ENCODE assay signal across 24 cellular contexts in genomic region chr10:107433605-107434004, GRCh38.
"Had no signal": no experiment of that assay in that cellular context is flagged by ENCODE, and none has a peak within 500 bp of the region (broad histone marks: within the 10 kb centered on the region; RNA-seq: fewer than 3 reads in every experiment).

No MANE protein-coding gene starts in this region.

- H3K27me3 Mint-ChIP-seq: activated CD8-positive, alpha-beta T cell treated with anti-CD3 and anti-CD28 coated beads for 36 hours; activated naive CD8-positive, alpha-beta T cell treated with anti-CD3 and anti-CD28 coated beads, Interleukin-2, amount 10 ng/mL, durations not matched to agents 7 days and 5 days had no signal

- H3K36me3 Mint-ChIP-seq: activated naive CD8-positive, alpha-beta T cell treated with anti-CD3 and anti-CD28 coated beads, Interleukin-2, amount 10 ng/mL, durations not matched to agents 7 days and 5 days had no signal

- H3K27ac Mint-ChIP-seq: activated CD8-positive, alpha-beta T cell treated with anti-CD3 and anti-CD28 coated beads for 36 hours; activated naive CD8-positive, alpha-beta T cell treated with anti-CD3 and anti-CD28 coated beads, Interleukin-2, amount 10 ng/mL, durations not matched to agents 7 days and 5 days; activated T-cell treated with anti-CD3 and anti-CD28 coated beads, Interleukin-2, amount 50 U/mL, for 72 hours; activated T-helper 2 cell treated with anti-CD3 and anti-CD28 coated beads, Interferon-gamma antibody, Interleukin-2, Interleukin-4, amounts not matched to agents 10 μg/mL and 5 μg/mL and 100 μg/mL, durations not matched to agents 14 hours and 24 hours and 36 hours had no signal

- ATAC-seq: activated CD4-positive, CD25-positive, alpha-beta regulatory T cell treated with anti-CD3 and anti-CD28 coated beads, Interleukin-2, amount 50 U/mL, for 24 hours; activated CD8-positive, alpha-beta T cell treated with anti-CD3 and anti-CD28 coated beads for 36 hours; activated T-cell treated with anti-CD3 and anti-CD28 coated beads, Interleukin-2, amount 50 U/mL, for 72 hours had no signal

- H3K4me3 ChIP-seq: Peyer's patch, SJCRH30 had no signal

- H3K4me2 ChIP-seq: SK-N-SH had no signal

- H3K4me3 Mint-ChIP-seq: activated CD8-positive, alpha-beta T cell treated with anti-CD3 and anti-CD28 coated beads for 36 hours; activated naive CD8-positive, alpha-beta T cell treated with anti-CD3 and anti-CD28 coated beads, Interleukin-2, amount 10 ng/mL, durations not matched to agents 7 days and 5 days; activated T-cell treated with anti-CD3 and anti-CD28 coated beads, Interleukin-2, amount 50 U/mL, for 72 hours had no signal

- H3K4me1 ChIP-seq: Peyer's patch, SJCRH30 had no signal

- H3K4me1 Mint-ChIP-seq: activated naive CD8-positive, alpha-beta T cell treated with anti-CD3 and anti-CD28 coated beads, Interleukin-2, amount 10 ng/mL, durations not matched to agents 7 days and 5 days had no signal

- H3K9ac ChIP-seq: SK-N-SH had no signal

- H3K27ac ChIP-seq: Peyer's patch, RWPE1, SJCRH30 had no signal

- DNase-seq: activated CD4-positive, alpha-beta T cell treated with anti-CD3 and anti-CD28 coated beads for 4 hours; activated CD8-positive, alpha-beta memory T cell treated with anti-CD3 and anti-CD28 coated beads, Interleukin-2, amount 50 U/mL, for 4 hours; activated CD8-positive, alpha-beta T cell treated with anti-CD3 and anti-CD28 coated beads for 36 hours; activated naive CD4-positive, alpha-beta T cell treated with anti-CD3 and anti-CD28 coated beads, Interleukin-2, amount 50 U/mL, for 16 hours; activated naive CD8-positive, alpha-beta T cell treated with anti-CD3 and anti-CD28 coated beads, Interleukin-2, amount 10 ng/mL, durations not matched to agents 7 days and 5 days; activated T-cell treated with anti-CD3 and anti-CD28 coated beads, Interleukin-2, amount 50 U/mL, for 72 hours; aorta; central memory CD4-positive, alpha-beta T cell; cortex of kidney; NCI-H1048; NCI-H1930; NCI-H2171 treated with DMSO at 0.1 percent for 48 hours; NCI-H226; NCI-H526; NCI-H82; NK-92 treated with Interleukin-12 subunit alpha and Interleukin-12 subunit beta, amount 100 ng/mL, for 24 hours; Peyer's patch; Right ventricle myocardium superior; SJCRH30; SK-N-SH; SW 1271 had no signal

- H3K36me3 ChIP-seq: Peyer's patch, SJCRH30 had no signal

- H3K27me3 ChIP-seq: Peyer's patch, SJCRH30 had no signal

- H3K9me3 ChIP-seq: Peyer's patch, SJCRH30, SK-N-SH had no signal
